ENCODE assay signal across 1 cellular context in the genomic region with DNA sequence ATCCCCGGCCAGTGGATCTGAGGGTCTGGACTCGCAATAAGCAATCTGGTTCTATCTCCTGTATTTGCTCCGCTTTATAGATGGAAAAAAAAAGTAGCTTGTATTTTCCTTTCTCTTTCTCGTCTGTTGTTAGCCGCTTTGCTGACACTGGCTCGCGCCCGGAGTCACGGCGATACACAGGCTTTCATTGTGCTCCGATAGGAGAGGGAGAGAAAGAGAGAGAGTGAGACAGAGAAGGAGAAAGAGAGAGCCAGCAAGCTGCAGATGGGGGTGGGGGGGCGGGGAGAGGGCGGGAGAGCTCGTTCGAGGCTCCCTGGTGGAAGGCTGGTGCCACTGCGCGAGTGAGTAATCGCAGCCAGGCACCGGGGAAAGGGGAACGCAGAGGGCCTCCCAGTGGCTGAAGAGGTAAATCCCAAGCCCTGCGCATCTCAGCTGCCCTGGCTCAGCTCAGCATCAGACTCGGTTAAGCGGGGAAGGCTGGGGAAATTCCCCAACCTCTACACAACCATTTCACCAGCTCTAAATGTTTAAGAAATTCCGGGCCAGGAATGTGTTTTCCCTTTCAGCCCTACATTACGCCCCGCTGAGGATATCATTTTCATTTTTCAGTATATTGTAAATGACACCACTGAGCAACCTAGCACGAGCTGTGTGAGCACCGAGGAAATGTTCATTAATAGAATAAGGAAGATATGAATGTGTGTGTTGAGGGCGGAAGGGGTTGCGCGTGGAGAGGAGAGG.
TF ChIP-seq lines count a peak whose summit lies in the region.

Gene MAML2 (minus strand): TSS at position 225 of the 741 bp plus-strand sequence. CDS start 1,300 bp downstream, outside the sequence.

TF ChIP-seq in HepG2, 621 proteins besides CTCF, POLR2A, EP300 and RAD21 (continued from another document and continues in another):
- TF ChIP-seq ZNF44 (CRISPR knock-in tag; IDR thresholded peaks at IDR 0.05) (no peak), ETV6 (CRISPR knock-in tag; conservative IDR thresholded peaks at IDR 0.05) (no peak), CEBPZ (IDR thresholded peaks at IDR 0.05; ENCODE audit: low read length) (no peak), SMARCE1 (IDR thresholded peaks at IDR 0.05; ENCODE audit: borderline replicate concordance) (no peak), ZNF724P (CRISPR knock-in tag; IDR thresholded peaks at IDR 0.05; ENCODE audit: borderline replicate concordance) (no peak), ZSCAN9 (CRISPR knock-in tag; IDR thresholded peaks at IDR 0.05; ENCODE audit: borderline replicate concordance) (no peak), ZNF280B (CRISPR knock-in tag; IDR thresholded peaks at IDR 0.05; ENCODE audit: borderline replicate concordance) (no peak), MED8 (CRISPR knock-in tag; IDR thresholded peaks at IDR 0.05; ENCODE audit: insufficient replicate concordance) (no peak), ZNF207 (IDR thresholded peaks at IDR 0.05; ENCODE audit: borderline replicate concordance) (no peak), ONECUT2 (CRISPR knock-in tag; IDR thresholded peaks at IDR 0.05) (no peak), ZFP82 (CRISPR knock-in tag; IDR thresholded peaks at IDR 0.05; ENCODE audit: borderline replicate concordance) (no peak), TRAFD1 (CRISPR knock-in tag; IDR thresholded peaks at IDR 0.05; ENCODE audit: borderline replicate concordance) (no peak), ZSCAN25 (CRISPR knock-in tag; IDR thresholded peaks at IDR 0.05) (no peak), HNF1B (CRISPR knock-in tag; IDR thresholded peaks at IDR 0.05) (no peak), RBAK (CRISPR knock-in tag; IDR thresholded peaks at IDR 0.05) (no peak), ZNF737 (CRISPR knock-in tag; IDR thresholded peaks at IDR 0.05; ENCODE audit: borderline replicate concordance) (no peak), NPAS2 (CRISPR knock-in tag; IDR thresholded peaks at IDR 0.05; ENCODE audit: borderline replicate concordance) (no peak), ZFP1 (CRISPR knock-in tag; IDR thresholded peaks at IDR 0.05) (0 out of 2 replicates have a peak, but pooled peaks have one; percentile 9), ZSCAN31 (CRISPR knock-in tag; IDR thresholded peaks at IDR 0.05; ENCODE audit: low read depth) (no peak), E2F5 (CRISPR knock-in tag; conservative IDR thresholded peaks at IDR 0.05) (no peak), RORA (CRISPR knock-in tag; IDR thresholded peaks at IDR 0.05) (no peak), KLF12 (CRISPR knock-in tag; IDR thresholded peaks at IDR 0.05; ENCODE audit: borderline replicate concordance) (no peak), ZFY (CRISPR knock-in tag; IDR thresholded peaks at IDR 0.05) (no peak), ZNF256 (CRISPR knock-in tag; conservative IDR thresholded peaks at IDR 0.05) (no peak), NFIB (CRISPR knock-in tag; IDR thresholded peaks at IDR 0.05; ENCODE audit: borderline replicate concordance) (no peak), ZNF552 (CRISPR knock-in tag; IDR thresholded peaks at IDR 0.05; ENCODE audit: borderline replicate concordance) (no peak), HNF1A (IDR thresholded peaks at IDR 0.05; ENCODE audit: low read depth) (no peak), HNF1A (CRISPR knock-in tag; IDR thresholded peaks at IDR 0.05; ENCODE audit: borderline replicate concordance) (peak; percentile 47; the same call in 1 of the 2 replicates)
- TF ChIP-seq, protein P1, sequence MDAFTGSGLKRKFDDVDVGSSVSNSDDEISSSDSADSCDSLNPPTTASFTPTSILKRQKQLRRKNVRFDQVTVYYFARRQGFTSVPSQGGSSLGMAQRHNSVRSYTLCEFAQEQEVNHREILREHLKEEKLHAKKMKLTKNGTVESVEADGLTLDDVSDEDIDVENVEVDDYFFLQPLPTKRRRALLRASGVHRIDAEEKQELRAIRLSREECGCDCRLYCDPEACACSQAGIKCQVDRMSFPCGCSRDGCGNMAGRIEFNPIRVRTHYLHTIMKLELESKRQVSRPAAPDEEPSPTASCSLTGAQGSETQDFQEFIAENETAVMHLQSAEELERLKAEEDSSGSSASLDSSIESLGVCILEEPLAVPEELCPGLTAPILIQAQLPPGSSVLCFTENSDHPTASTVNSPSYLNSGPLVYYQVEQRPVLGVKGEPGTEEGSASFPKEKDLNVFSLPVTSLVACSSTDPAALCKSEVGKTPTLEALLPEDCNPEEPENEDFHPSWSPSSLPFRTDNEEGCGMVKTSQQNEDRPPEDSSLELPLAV (CRISPR knock-in tag; conservative IDR thresholded peaks at IDR 0.05; ENCODE audit: low read depth) = no peak
- TF ChIP-seq, protein P2, sequence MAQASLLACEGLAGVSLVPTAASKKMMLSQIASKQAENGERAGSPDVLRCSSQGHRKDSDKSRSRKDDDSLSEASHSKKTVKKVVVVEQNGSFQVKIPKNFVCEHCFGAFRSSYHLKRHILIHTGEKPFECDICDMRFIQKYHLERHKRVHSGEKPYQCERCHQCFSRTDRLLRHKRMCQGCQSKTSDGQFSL (CRISPR knock-in tag; IDR thresholded peaks at IDR 0.05) = peak; percentile 95
- TF ChIP-seq, protein P3, sequence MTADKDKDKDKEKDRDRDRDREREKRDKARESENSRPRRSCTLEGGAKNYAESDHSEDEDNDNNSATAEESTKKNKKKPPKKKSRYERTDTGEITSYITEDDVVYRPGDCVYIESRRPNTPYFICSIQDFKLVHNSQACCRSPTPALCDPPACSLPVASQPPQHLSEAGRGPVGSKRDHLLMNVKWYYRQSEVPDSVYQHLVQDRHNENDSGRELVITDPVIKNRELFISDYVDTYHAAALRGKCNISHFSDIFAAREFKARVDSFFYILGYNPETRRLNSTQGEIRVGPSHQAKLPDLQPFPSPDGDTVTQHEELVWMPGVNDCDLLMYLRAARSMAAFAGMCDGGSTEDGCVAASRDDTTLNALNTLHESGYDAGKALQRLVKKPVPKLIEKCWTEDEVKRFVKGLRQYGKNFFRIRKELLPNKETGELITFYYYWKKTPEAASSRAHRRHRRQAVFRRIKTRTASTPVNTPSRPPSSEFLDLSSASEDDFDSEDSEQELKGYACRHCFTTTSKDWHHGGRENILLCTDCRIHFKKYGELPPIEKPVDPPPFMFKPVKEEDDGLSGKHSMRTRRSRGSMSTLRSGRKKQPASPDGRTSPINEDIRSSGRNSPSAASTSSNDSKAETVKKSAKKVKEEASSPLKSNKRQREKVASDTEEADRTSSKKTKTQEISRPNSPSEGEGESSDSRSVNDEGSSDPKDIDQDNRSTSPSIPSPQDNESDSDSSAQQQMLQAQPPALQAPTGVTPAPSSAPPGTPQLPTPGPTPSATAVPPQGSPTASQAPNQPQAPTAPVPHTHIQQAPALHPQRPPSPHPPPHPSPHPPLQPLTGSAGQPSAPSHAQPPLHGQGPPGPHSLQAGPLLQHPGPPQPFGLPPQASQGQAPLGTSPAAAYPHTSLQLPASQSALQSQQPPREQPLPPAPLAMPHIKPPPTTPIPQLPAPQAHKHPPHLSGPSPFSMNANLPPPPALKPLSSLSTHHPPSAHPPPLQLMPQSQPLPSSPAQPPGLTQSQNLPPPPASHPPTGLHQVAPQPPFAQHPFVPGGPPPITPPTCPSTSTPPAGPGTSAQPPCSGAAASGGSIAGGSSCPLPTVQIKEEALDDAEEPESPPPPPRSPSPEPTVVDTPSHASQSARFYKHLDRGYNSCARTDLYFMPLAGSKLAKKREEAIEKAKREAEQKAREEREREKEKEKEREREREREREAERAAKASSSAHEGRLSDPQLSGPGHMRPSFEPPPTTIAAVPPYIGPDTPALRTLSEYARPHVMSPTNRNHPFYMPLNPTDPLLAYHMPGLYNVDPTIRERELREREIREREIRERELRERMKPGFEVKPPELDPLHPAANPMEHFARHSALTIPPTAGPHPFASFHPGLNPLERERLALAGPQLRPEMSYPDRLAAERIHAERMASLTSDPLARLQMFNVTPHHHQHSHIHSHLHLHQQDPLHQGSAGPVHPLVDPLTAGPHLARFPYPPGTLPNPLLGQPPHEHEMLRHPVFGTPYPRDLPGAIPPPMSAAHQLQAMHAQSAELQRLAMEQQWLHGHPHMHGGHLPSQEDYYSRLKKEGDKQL (CRISPR knock-in tag; IDR thresholded peaks at IDR 0.05; ENCODE audit: low read depth) = no peak
